18 cellular contexts compared by ENCODE assay signal in genomic region chr11:68006606-68007166, GRCh38. TPM values are rescaled to one million over a fixed set of nuclear protein-coding genes. Genes with fewer than 3 reads are reported as not detected.
"Had no signal": no experiment of that assay in that cellular context is flagged by ENCODE, and none has a peak within 500 bp of the region (broad histone marks: within the 10 kb centered on the region; RNA-seq: fewer than 3 reads in every experiment).

No MANE protein-coding gene starts in this region.

- H3K36me3 ChIP-seq: esophagus squamous epithelium, heart right ventricle, sigmoid colon, thyroid gland had no signal

- H3K9me3 Mint-ChIP-seq: activated CD4-positive, alpha-beta memory T cell treated with anti-CD3 and anti-CD28 coated beads for 36 hours; activated naive CD8-positive, alpha-beta T cell treated with anti-CD3 and anti-CD28 coated beads for 36 hours; dendritic cell treated with granulocyte-macrophage colony-stimulating factor and Interleukin-4, amounts not matched to agents 40 ng/mL and 50 ng/mL, for 4 days; immature natural killer cell; memory B cell; naive thymus-derived CD8-positive, alpha-beta T cell; WTC11 had no signal

- H3K4me3 ChIP-seq: esophagus squamous epithelium, heart right ventricle, sigmoid colon, thyroid gland had no signal

- H3K27ac Mint-ChIP-seq: activated CD4-positive, alpha-beta memory T cell treated with anti-CD3 and anti-CD28 coated beads for 36 hours; activated naive CD8-positive, alpha-beta T cell treated with anti-CD3 and anti-CD28 coated beads for 36 hours; dendritic cell treated with granulocyte-macrophage colony-stimulating factor and Interleukin-4, amounts not matched to agents 40 ng/mL and 50 ng/mL, for 4 days; immature natural killer cell; memory B cell; WTC11 had no signal

- H3K27ac ChIP-seq: esophagus squamous epithelium, heart right ventricle, sigmoid colon, thyroid gland had no signal

- H3K9me3 ChIP-seq: esophagus squamous epithelium, heart right ventricle, sigmoid colon, thyroid gland had no signal

- H3K27me3 ChIP-seq: esophagus squamous epithelium, heart right ventricle, sigmoid colon, thyroid gland had no signal

- ATAC-seq: heart right ventricle; naive thymus-derived CD8-positive, alpha-beta T cell; WTC11 had no signal

- DNase-seq: activated CD4-positive, alpha-beta memory T cell treated with anti-CD3 and anti-CD28 coated beads for 36 hours; activated CD4-positive, alpha-beta T cell treated with anti-CD3 and anti-CD28 coated beads for 4 hours; activated naive CD4-positive, alpha-beta T cell; activated naive CD8-positive, alpha-beta T cell treated with anti-CD3 and anti-CD28 coated beads for 36 hours; activated T-cell treated with anti-CD3 and anti-CD28 coated beads for 4 hours; amniotic stem cell; effector CD8-positive, alpha-beta T cell; esophagus squamous epithelium; immature natural killer cell; naive thymus-derived CD8-positive, alpha-beta T cell; sigmoid colon; stimulated activated naive CD4-positive, alpha-beta T cell; thyroid gland had no signal

- H3K4me3 Mint-ChIP-seq: activated CD4-positive, alpha-beta memory T cell treated with anti-CD3 and anti-CD28 coated beads for 36 hours; activated naive CD8-positive, alpha-beta T cell treated with anti-CD3 and anti-CD28 coated beads for 36 hours; dendritic cell treated with granulocyte-macrophage colony-stimulating factor and Interleukin-4, amounts not matched to agents 40 ng/mL and 50 ng/mL, for 4 days; memory B cell; WTC11 had no signal

- H3K27me3 Mint-ChIP-seq: activated CD4-positive, alpha-beta memory T cell treated with anti-CD3 and anti-CD28 coated beads for 36 hours; activated naive CD8-positive, alpha-beta T cell treated with anti-CD3 and anti-CD28 coated beads for 36 hours; dendritic cell treated with granulocyte-macrophage colony-stimulating factor and Interleukin-4, amounts not matched to agents 40 ng/mL and 50 ng/mL, for 4 days; memory B cell had no signal

- H3K36me3 Mint-ChIP-seq: activated CD4-positive, alpha-beta memory T cell treated with anti-CD3 and anti-CD28 coated beads for 36 hours; activated naive CD8-positive, alpha-beta T cell treated with anti-CD3 and anti-CD28 coated beads for 36 hours; immature natural killer cell had no signal

RNA-seq across cellular contexts. Expression of gene ALDH3B1, which starts 3.4 kb away (rescaled TPM):
- total RNA-seq: activated CD4-positive, alpha-beta memory T cell treated with anti-CD3 and anti-CD28 coated beads for 36 hours; activated naive CD8-positive, alpha-beta T cell treated with anti-CD3 and anti-CD28 coated beads for 36 hours; T-helper 2 cell treated with Interferon-gamma antibody and Interleukin-4, amounts not matched to agents 100 ng/mL and 5 ng/mL, for 36 hours had no signal
